38 cellular contexts compared by ENCODE assay signal in the genomic region with DNA sequence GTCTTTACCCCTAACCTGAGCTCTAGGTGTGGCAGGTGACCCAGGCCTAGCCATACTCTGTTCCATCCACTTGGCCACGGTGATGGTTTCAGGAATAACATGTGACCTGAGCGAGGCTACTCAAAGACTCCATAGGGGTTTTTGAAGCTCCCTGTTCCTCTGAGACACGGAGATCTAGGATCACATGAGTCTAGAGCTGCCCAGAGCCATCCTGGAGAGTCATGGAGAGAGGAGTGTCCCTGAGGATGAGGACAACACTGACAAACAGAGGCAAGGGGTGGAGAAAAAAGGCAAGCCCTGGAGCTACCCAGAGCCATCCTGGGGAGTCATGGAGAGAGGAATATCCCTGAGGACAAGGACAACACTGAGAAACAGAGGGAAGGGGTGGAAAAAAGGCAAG. TPM values are rescaled to one million over a fixed set of nuclear protein-coding genes. Genes with fewer than 3 reads are reported as not detected.
"Had no signal": no experiment of that assay in that cellular context is flagged by ENCODE, and none has a peak within 500 bp of the region (broad histone marks: within the 10 kb centered on the region; RNA-seq: fewer than 3 reads in every experiment).

No MANE protein-coding gene starts in this region.

- H3K27me3 ChIP-seq: MG63 had no signal

- H3K9me3 ChIP-seq: MG63 had no signal

- DNase-seq: Karpas-422, Kasumi-1, MG63, MV-4-11, NCI-H1048, NCI-H1092, NCI-H1092 treated with DMSO at 0.1 percent for 48 hours, NCI-H1105, NCI-H1105 treated with DMSO at 0.1 percent for 48 hours, NCI-H1417, NCI-H1417 treated with DMSO at 0.1 percent for 48 hours, NCI-H1436, NCI-H1436 treated with DMSO at 0.1 percent for 48 hours, NCI-H146, NCI-H1694, NCI-H1694 treated with DMSO at 0.1 percent for 48 hours, NCI-H187, NCI-H187 treated with DMSO at 0.1 percent for 48 hours, NCI-H1930, NCI-H2029, NCI-H2029 treated with DMSO at 0.1 percent for 48 hours, NCI-H2081, NCI-H2081 treated with DMSO at 0.1 percent for 48 hours, NCI-H2107, NCI-H2171, NCI-H2171 treated with DMSO at 0.1 percent for 48 hours, NCI-H2227 treated with DMSO at 0.1 percent for 48 hours, NCI-H226, NCI-H345, NCI-H446, NCI-H446 treated with DMSO at 0.1 percent for 48 hours, NCI-H510A, NCI-H510A treated with DMSO at 0.1 percent for 48 hours, NCI-H524, NCI-H524 treated with DMSO at 0.1 percent for 48 hours had no signal

- H3K36me3 ChIP-seq: MG63 had no signal

- H3K4me3 ChIP-seq: MG63 had no signal

RNA-seq across cellular contexts. Expression of gene PCA3, which starts 29.5 kb away (rescaled TPM):
- total RNA-seq: M059J, MCF 10A, NCI-H460 had no signal
